ENCODE assay signal across 27 cellular contexts in genomic region chr13:68759617-68760016, GRCh38.
"Had no signal": no experiment of that assay in that cellular context is flagged by ENCODE, and none has a peak within 500 bp of the region (broad histone marks: within the 10 kb centered on the region; RNA-seq: fewer than 3 reads in every experiment).

No MANE protein-coding gene starts in this region.

- H3K4me3 Mint-ChIP-seq: dendritic cell treated with granulocyte-macrophage colony-stimulating factor and Interleukin-4, amounts not matched to agents 40 ng/mL and 50 ng/mL, for 4 days; endodermal cell; naive thymus-derived CD8-positive, alpha-beta T cell; nephron progenitor cell; stimulated activated memory B cell treated with anti-CD40 and anti-IgM and Interleukin-4, amounts not matched to agents 10 μg/mL and 1 μg/mL and 100 μg/mL, for 72 hours; stimulated activated naive CD8-positive, alpha-beta T cell treated with anti-CD3 and anti-CD28 coated beads, Interleukin-15, amount 100 ng/mL, for 72 hours had no signal

- H3K27ac ChIP-seq: epithelial cell of prostate, gastrocnemius medialis, ovary, psoas muscle, sigmoid colon, suprapubic skin, transverse colon, upper lobe of right lung, uterus had no signal

- H3K27me3 ChIP-seq: gastrocnemius medialis, ovary, sigmoid colon, suprapubic skin, transverse colon, upper lobe of right lung, uterus had no signal

- H3K9me3 ChIP-seq: gastrocnemius medialis, ovary, psoas muscle, sigmoid colon, suprapubic skin, transverse colon, upper lobe of right lung, uterus had no signal

- H3K4me3 ChIP-seq: gastrocnemius medialis, lung, ovary, psoas muscle, sigmoid colon, suprapubic skin, transverse colon, upper lobe of right lung, uterus had no signal

- H3K4me1 ChIP-seq: gastrocnemius medialis, psoas muscle, sigmoid colon, suprapubic skin, transverse colon, upper lobe of right lung, uterus had no signal

- H3K27me3 Mint-ChIP-seq: dendritic cell treated with granulocyte-macrophage colony-stimulating factor and Interleukin-4, amounts not matched to agents 40 ng/mL and 50 ng/mL, for 4 days; naive thymus-derived CD8-positive, alpha-beta T cell; stimulated activated memory B cell treated with anti-CD40 and anti-IgM and Interleukin-4, amounts not matched to agents 10 μg/mL and 1 μg/mL and 100 μg/mL, for 72 hours; stimulated activated naive CD8-positive, alpha-beta T cell treated with anti-CD3 and anti-CD28 coated beads, Interleukin-15, amount 100 ng/mL, for 72 hours had no signal

- H3K36me3 Mint-ChIP-seq: stimulated activated memory B cell treated with anti-CD40 and anti-IgM and Interleukin-4, amounts not matched to agents 10 μg/mL and 1 μg/mL and 100 μg/mL, for 72 hours had no signal

- H3K36me3 ChIP-seq: gastrocnemius medialis, ovary, sigmoid colon, suprapubic skin, transverse colon, upper lobe of right lung, uterus had no signal

- DNase-seq: effector CD8-positive, alpha-beta T cell; endodermal cell; foreskin fibroblast; gastrocnemius medialis; head of caudate nucleus; kidney; mesenchymal stem cell; midbrain; naive thymus-derived CD8-positive, alpha-beta T cell; nephron progenitor cell; nucleus accumbens; ovary; posterior cingulate gyrus; psoas muscle; right cardiac atrium; sigmoid colon; stimulated activated CD4-positive, alpha-beta T cell treated with anti-CD3 and anti-CD28 coated beads, Interleukin-2, amount 100 ng/mL, for 24 hours; stimulated activated CD4-positive, alpha-beta T cell treated with anti-CD3 and anti-CD28 coated beads, Interleukin-4, amount 100 ng/mL, for 4 hours; stimulated activated naive CD8-positive, alpha-beta T cell treated with anti-CD3 and anti-CD28 coated beads, Interleukin-15, amount 100 ng/mL, for 72 hours; transverse colon; upper lobe of right lung; uterus had no signal

- H3K4me1 Mint-ChIP-seq: endodermal cell; naive thymus-derived CD8-positive, alpha-beta T cell; nephron progenitor cell; stimulated activated memory B cell treated with anti-CD40 and anti-IgM and Interleukin-4, amounts not matched to agents 10 μg/mL and 1 μg/mL and 100 μg/mL, for 72 hours; stimulated activated naive CD8-positive, alpha-beta T cell treated with anti-CD3 and anti-CD28 coated beads, Interleukin-15, amount 100 ng/mL, for 72 hours had no signal

- H3K27ac Mint-ChIP-seq: dendritic cell treated with granulocyte-macrophage colony-stimulating factor and Interleukin-4, amounts not matched to agents 40 ng/mL and 50 ng/mL, for 4 days; endodermal cell; naive thymus-derived CD8-positive, alpha-beta T cell; nephron progenitor cell; stimulated activated memory B cell treated with anti-CD40 and anti-IgM and Interleukin-4, amounts not matched to agents 10 μg/mL and 1 μg/mL and 100 μg/mL, for 72 hours; stimulated activated naive CD8-positive, alpha-beta T cell treated with anti-CD3 and anti-CD28 coated beads, Interleukin-15, amount 100 ng/mL, for 72 hours had no signal

- H3K9me3 Mint-ChIP-seq: endodermal cell; nephron progenitor cell; stimulated activated memory B cell treated with anti-CD40 and anti-IgM and Interleukin-4, amounts not matched to agents 10 μg/mL and 1 μg/mL and 100 μg/mL, for 72 hours; stimulated activated naive CD8-positive, alpha-beta T cell treated with anti-CD3 and anti-CD28 coated beads, Interleukin-15, amount 100 ng/mL, for 72 hours had no signal
